In the genomic region with DNA sequence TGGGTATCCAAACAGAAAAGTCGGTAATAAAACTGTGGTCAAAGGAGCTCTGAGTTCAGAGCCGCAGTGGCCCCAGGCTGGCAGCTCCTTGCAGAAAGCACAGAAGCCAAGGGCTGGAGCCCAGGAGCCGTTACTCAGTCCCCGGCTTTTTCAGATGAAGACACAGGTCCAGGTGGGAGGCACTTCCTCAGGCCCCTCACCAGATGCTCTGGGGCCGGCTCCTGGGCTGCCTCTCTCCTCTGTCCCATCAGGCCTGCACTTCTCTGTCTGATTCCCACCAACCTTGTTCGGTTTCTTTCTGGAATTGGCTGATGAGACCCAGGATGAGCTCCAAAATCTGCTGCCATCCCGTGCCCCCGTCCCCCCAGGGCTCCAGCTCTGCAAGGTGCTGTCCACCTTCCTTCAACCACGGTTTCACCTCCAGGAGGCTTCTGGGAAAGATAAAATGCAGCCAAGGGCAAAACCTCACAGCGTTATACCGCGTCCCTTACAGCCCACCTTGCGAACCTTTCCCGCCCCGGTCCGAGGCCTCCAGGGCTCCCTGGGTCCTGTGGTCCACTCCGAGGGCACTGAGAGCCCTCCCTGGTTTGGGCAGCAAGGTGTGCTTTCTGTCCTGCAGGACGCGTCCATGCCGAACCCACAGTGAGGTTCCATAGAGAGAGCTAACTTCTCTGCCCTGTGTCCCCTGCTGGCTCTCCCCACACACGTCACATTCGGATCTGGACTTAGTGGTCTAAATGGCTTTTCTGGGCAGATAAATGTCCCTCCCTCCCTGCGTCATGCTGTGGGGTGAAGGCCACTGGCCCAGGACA, we compare ENCODE assay signal across 25 cellular contexts.
DNase-seq lines count a peak whose midpoint lies in the region; ATAC-seq and TF ChIP-seq lines count a peak whose summit lies in the region.
"Had no signal": no experiment of that assay in that cellular context is flagged by ENCODE, and none has a peak within 500 bp of the region (broad histone marks: within the 10 kb centered on the region; RNA-seq: fewer than 3 reads in every experiment).

No MANE protein-coding gene starts in this region.

- H3K36me3 Mint-ChIP-seq in activated CD8-positive, alpha-beta T cell treated with anti-CD3 and anti-CD28 coated beads, Interleukin-2, amount 10 ng/mL, durations not matched to agents 7 days and 5 days (ENCODE audit: low read depth) = no peaks in the 10 kb centered on the region
- no peaks in the 10 kb centered on the region for H3K36me3 Mint-ChIP-seq in activated CD8-positive, alpha-beta T cell treated with anti-CD3 and anti-CD28 coated beads for 36 hours (ENCODE audit: low read depth)
- H3K36me3 Mint-ChIP-seq in WTC11 (no peaks in the 10 kb centered on the region), neural crest cell (ENCODE audit: low read depth) (no peaks in the 10 kb centered on the region)

- H3K9me3 ChIP-seq in aorta (ENCODE audit: control insufficient read depth, low read length) = no peaks in the 10 kb centered on the region
- H3K9me3 ChIP-seq: SK-N-SH had no signal

- peak; percentile 9 for DNase-seq in activated CD8-positive, alpha-beta T cell treated with anti-CD3 and anti-CD28 coated beads, Interleukin-2, amount 10 ng/mL, durations not matched to agents 7 days and 5 days
- DNase-seq in activated CD8-positive, alpha-beta T cell treated with anti-CD3 and anti-CD28 coated beads for 36 hours = no peak
- DNase-seq in WTC11 (ENCODE audit: low spot score) = peak; percentile 6
- DNase-seq in neural crest cell (ENCODE audit: low read depth, low spot score) = no peak
- DNase-seq in aorta = peak; percentile 6 to 57
- DNase-seq in cerebellum (ENCODE audit: low spot score) = no peak
- no peak for DNase-seq in activated T-cell treated with anti-CD3 and anti-CD28 coated beads for 4 hours
- no peak for DNase-seq in stimulated activated naive CD8-positive, alpha-beta T cell treated with anti-CD3 and anti-CD28 coated beads, Interleukin-15, Interleukin-2, amounts not matched to agents 100 U/mL and 50 U/mL, for 24 hours
- DNase-seq: 8988T, AML-193, GM23248, HCEC 1CT, KBM-7, NCI-H1092 treated with DMSO at 0.1 percent for 48 hours, NCI-H1436 treated with DMSO at 0.1 percent for 48 hours, NCI-H2029, NCI-H226, NCI-H510A treated with DMSO at 0.1 percent for 48 hours, NCI-H748 treated with DMSO at 0.1 percent for 48 hours, PC-9, RPMI8226, SHP77 treated with DMSO at 0.1 percent for 48 hours, SK-N-SH had no signal

- no peaks in the 10 kb centered on the region for H3K27me3 ChIP-seq in aorta (ENCODE audit: control insufficient read depth in 1 of 2, insufficient read depth in 2 of 2, low read length in 1 of 2)

- intact Hi-C loops in activated CD8-positive, alpha-beta T cell treated with anti-CD3 and anti-CD28 coated beads for 36 hours (cut with micrococcal nuclease) = no loop called here
- intact Hi-C loops in aorta (cut with DNase I) = no loop called here

- no peaks in the 10 kb centered on the region for H3K4me1 ChIP-seq in aorta (ENCODE audit: control insufficient read depth in 1 of 2, insufficient read depth in 2 of 2, low read length in 2 of 2)

- H3K27ac ChIP-seq in aorta (ENCODE audit: low read depth in 1 of 2, low read length in 2 of 2) = no peak overlapping the region
- H3K27ac ChIP-seq: C4-2B, GM23248, HL-60, PC-9 had no signal

- no peaks in the 10 kb centered on the region for H3K36me3 ChIP-seq in aorta (ENCODE audit: control insufficient read depth in 1 of 2, insufficient read depth in 2 of 2, low read length in 1 of 2)

- H3K27me3 Mint-ChIP-seq in activated CD8-positive, alpha-beta T cell treated with anti-CD3 and anti-CD28 coated beads, Interleukin-2, amount 10 ng/mL, durations not matched to agents 7 days and 5 days (ENCODE audit: low read depth) = no peaks in the 10 kb centered on the region
- H3K27me3 Mint-ChIP-seq in activated CD8-positive, alpha-beta T cell treated with anti-CD3 and anti-CD28 coated beads for 36 hours = no peaks in the 10 kb centered on the region
- H3K27me3 Mint-ChIP-seq in WTC11 (ENCODE audit: low read depth) (no peaks in the 10 kb centered on the region), neural crest cell (ENCODE audit: low read depth) (no peaks in the 10 kb centered on the region)

- no peaks in the 10 kb centered on the region for H3K9me3 Mint-ChIP-seq in activated CD8-positive, alpha-beta T cell treated with anti-CD3 and anti-CD28 coated beads, Interleukin-2, amount 10 ng/mL, durations not matched to agents 7 days and 5 days (ENCODE audit: insufficient read depth)
- no peaks in the 10 kb centered on the region for H3K9me3 Mint-ChIP-seq in activated CD8-positive, alpha-beta T cell treated with anti-CD3 and anti-CD28 coated beads for 36 hours
- H3K9me3 Mint-ChIP-seq in WTC11 (no peaks in the 10 kb centered on the region), neural crest cell (no peaks in the 10 kb centered on the region)

- TF ChIP-seq CTCF in activated CD8-positive, alpha-beta T cell treated with anti-CD3 and anti-CD28 coated beads for 36 hours (IDR thresholded peaks at IDR 0.05) = no peak
- TF ChIP-seq CTCF in WTC11 (IDR thresholded peaks at IDR 0.05) = no peak
- no peak for TF ChIP-seq CTCF in neural crest cell (conservative IDR thresholded peaks at IDR 0.05)

- ATAC-seq in activated CD8-positive, alpha-beta T cell treated with anti-CD3 and anti-CD28 coated beads, Interleukin-2, amount 10 ng/mL, durations not matched to agents 7 days and 5 days = no peak
- no peak for ATAC-seq in activated CD8-positive, alpha-beta T cell treated with anti-CD3 and anti-CD28 coated beads for 36 hours
- no peak for ATAC-seq in WTC11
- ATAC-seq in aorta (ENCODE audit: low FRiP score) = no peak
- ATAC-seq in stimulated activated naive CD8-positive, alpha-beta T cell treated with anti-CD3 and anti-CD28 coated beads, Interleukin-15, Interleukin-2, amounts not matched to agents 100 U/mL and 50 U/mL, for 24 hours = no peak

- H3K27ac Mint-ChIP-seq in activated CD8-positive, alpha-beta T cell treated with anti-CD3 and anti-CD28 coated beads, Interleukin-2, amount 10 ng/mL, durations not matched to agents 7 days and 5 days = no peak overlapping the region
- H3K27ac Mint-ChIP-seq in activated CD8-positive, alpha-beta T cell treated with anti-CD3 and anti-CD28 coated beads for 36 hours = no peak overlapping the region
- H3K27ac Mint-ChIP-seq in WTC11 = no peak overlapping the region; the same call in 1 of the 2 replicates
- H3K27ac Mint-ChIP-seq in neural crest cell (ENCODE audit: unreplicated experiment) = peak overlapping the region; percentile 19

- no peak overlapping the region for H3K4me3 ChIP-seq in aorta (ENCODE audit: low read length in 2 of 2)
- H3K4me3 ChIP-seq: GM23248, PC-9 had no signal

- CTCF ChIA-PET in activated CD8-positive, alpha-beta T cell treated with anti-CD3 and anti-CD28 coated beads, Interleukin-2, amount 10 ng/mL, durations not matched to agents 7 days and 5 days (lab: Charles Lee) = interaction anchor here (1.8 kb wide), 1 partner anchor 36 kb away, joined by 4 read pairs; no protein-coding TSS in a partner anchor
- CTCF ChIA-PET in activated CD8-positive, alpha-beta T cell treated with anti-CD3 and anti-CD28 coated beads for 36 hours (lab: Charles Lee) = no interaction called here
- CTCF ChIA-PET in WTC11 (lab: Charles Lee) = no interaction called here

- H3K4me1 Mint-ChIP-seq in activated CD8-positive, alpha-beta T cell treated with anti-CD3 and anti-CD28 coated beads, Interleukin-2, amount 10 ng/mL, durations not matched to agents 7 days and 5 days (ENCODE audit: low read depth) = peaks cover 21% of the 10 kb centered on the region
- peaks cover 19% of the 10 kb centered on the region for H3K4me1 Mint-ChIP-seq in activated CD8-positive, alpha-beta T cell treated with anti-CD3 and anti-CD28 coated beads for 36 hours (ENCODE audit: low read depth)
- no peaks in the 10 kb centered on the region for H3K4me1 Mint-ChIP-seq in WTC11
- H3K4me1 Mint-ChIP-seq in neural crest cell = no peaks in the 10 kb centered on the region

- no peak overlapping the region for H3K4me3 Mint-ChIP-seq in activated CD8-positive, alpha-beta T cell treated with anti-CD3 and anti-CD28 coated beads, Interleukin-2, amount 10 ng/mL, durations not matched to agents 7 days and 5 days
- H3K4me3 Mint-ChIP-seq in activated CD8-positive, alpha-beta T cell treated with anti-CD3 and anti-CD28 coated beads for 36 hours = no peak overlapping the region
- H3K4me3 Mint-ChIP-seq in WTC11 (no peak overlapping the region), neural crest cell (no peak overlapping the region)

- POLR2A ChIA-PET in activated CD8-positive, alpha-beta T cell treated with anti-CD3 and anti-CD28 coated beads, Interleukin-2, amount 10 ng/mL, durations not matched to agents 7 days and 5 days (lab: Charles Lee) = no interaction called here
- POLR2A ChIA-PET in activated CD8-positive, alpha-beta T cell treated with anti-CD3 and anti-CD28 coated beads for 36 hours (lab: Charles Lee) = no interaction called here
- POLR2A ChIA-PET in WTC11 (lab: Charles Lee) = no interaction called here

- 85 to 92% methylated on average over 23 of the region's 23 CpGs for WGBS in aorta, 2 donors

TF ChIP-seq in WTC11, 78 proteins besides CTCF, POLR2A, EP300 and RAD21 (continues in another document):
- TF ChIP-seq, protein P1, sequence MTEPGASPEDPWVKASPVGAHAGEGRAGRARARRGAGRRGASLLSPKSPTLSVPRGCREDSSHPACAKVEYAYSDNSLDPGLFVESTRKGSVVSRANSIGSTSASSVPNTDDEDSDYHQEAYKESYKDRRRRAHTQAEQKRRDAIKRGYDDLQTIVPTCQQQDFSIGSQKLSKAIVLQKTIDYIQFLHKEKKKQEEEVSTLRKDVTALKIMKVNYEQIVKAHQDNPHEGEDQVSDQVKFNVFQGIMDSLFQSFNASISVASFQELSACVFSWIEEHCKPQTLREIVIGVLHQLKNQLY (CRISPR knock-in tag; IDR thresholded peaks at IDR 0.05) = no peak
- TF ChIP-seq, protein P2, sequence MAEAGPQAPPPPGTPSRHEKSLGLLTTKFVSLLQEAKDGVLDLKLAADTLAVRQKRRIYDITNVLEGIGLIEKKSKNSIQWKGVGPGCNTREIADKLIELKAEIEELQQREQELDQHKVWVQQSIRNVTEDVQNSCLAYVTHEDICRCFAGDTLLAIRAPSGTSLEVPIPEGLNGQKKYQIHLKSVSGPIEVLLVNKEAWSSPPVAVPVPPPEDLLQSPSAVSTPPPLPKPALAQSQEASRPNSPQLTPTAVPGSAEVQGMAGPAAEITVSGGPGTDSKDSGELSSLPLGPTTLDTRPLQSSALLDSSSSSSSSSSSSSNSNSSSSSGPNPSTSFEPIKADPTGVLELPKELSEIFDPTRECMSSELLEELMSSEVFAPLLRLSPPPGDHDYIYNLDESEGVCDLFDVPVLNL (CRISPR knock-in tag; IDR thresholded peaks at IDR 0.05; ENCODE audit: borderline replicate concordance, low read depth) = no peak

Comparison
In these comparisons a context has a peak if more than half of its experiments do, and no peak if none do; other contexts are left out.
1. DNase-seq: peak in activated CD8-positive, alpha-beta T cell treated with anti-CD3 and anti-CD28 coated beads, Interleukin-2, amount 10 ng/mL, durations not matched to agents 7 days and 5 days (single experiment), WTC11 (single experiment) and aorta (2 of 2); none in activated CD8-positive, alpha-beta T cell treated with anti-CD3 and anti-CD28 coated beads for 36 hours (single experiment), neural crest cell (single experiment), cerebellum (single experiment), activated T-cell treated with anti-CD3 and anti-CD28 coated beads for 4 hours (single experiment) and stimulated activated naive CD8-positive, alpha-beta T cell treated with anti-CD3 and anti-CD28 coated beads, Interleukin-15, Interleukin-2, amounts not matched to agents 100 U/mL and 50 U/mL, for 24 hours (single experiment).